In genomic region chr19:11383706-11384048, GRCh38 we compare ENCODE assay signal across 12 cellular contexts. TPM values are rescaled to one million over a fixed set of nuclear protein-coding genes. Genes with fewer than 3 reads are reported as not detected.
DNase-seq lines count a peak whose midpoint lies in the region; FAIRE-seq and TF ChIP-seq lines count a peak whose summit lies in the region.
"Had no signal": no experiment of that assay in that cellular context is flagged by ENCODE, and none has a peak within 500 bp of the region (broad histone marks: within the 10 kb centered on the region; RNA-seq: fewer than 3 reads in every experiment).

No MANE protein-coding gene starts in this region.

- peak; percentile 33 for FAIRE-seq in endothelial cell of umbilical vein (lab: Jason Lieb, UNC)
- FAIRE-seq: colon had no signal

- H3K4me3 ChIP-seq in AG04449 (ENCODE audit: low read depth, low read length) (peak overlapping the region; percentile 38), LNCaP clone FGC (ENCODE audit: low read depth, low read length) (peak overlapping the region; percentile 54), endothelial cell of umbilical vein (replicated peaks in 1 of 3; ENCODE audit: insufficient read depth in 1 of 3, low read depth in 1 of 3, low read length in 3 of 3) (peak overlapping the region; percentile 7 to 46 (median 35)), neuron (ENCODE audit: low read length) (peak overlapping the region; percentile 38)
- H3K4me3 ChIP-seq: ovary had no signal

- H3K4me1 ChIP-seq in endothelial cell of umbilical vein (ENCODE audit: control insufficient read depth, extremely low read depth, insufficient read depth, low read length): peaks cover 22% of the 10 kb centered on the region
- H3K4me1 ChIP-seq in neuron (ENCODE audit: insufficient read depth, low read length): peaks cover 10% of the 10 kb centered on the region

- no peak overlapping the region for H3K9ac ChIP-seq in endothelial cell of umbilical vein (replicated peaks; ENCODE audit: extremely low read depth, insufficient read depth, low read length)

- H2AFZ ChIP-seq in endothelial cell of umbilical vein (ENCODE audit: low read depth, low read length): peak overlapping the region; percentile 23
- H2AFZ ChIP-seq in neuron (ENCODE audit: low read depth, low read length): peak overlapping the region; percentile 70

- H3K27me3 ChIP-seq in endothelial cell of umbilical vein (ENCODE audit: control insufficient read depth in 2 of 2, insufficient read depth in 2 of 2, low read length in 2 of 2): no peaks in the 10 kb centered on the region
- peaks cover 13% of the 10 kb centered on the region for H3K27me3 ChIP-seq in neuron (ENCODE audit: insufficient read depth, low read length)
- H3K27me3 ChIP-seq: ovary had no signal

- H3K79me2 ChIP-seq in endothelial cell of umbilical vein (ENCODE audit: control insufficient read depth, insufficient read depth, low read length): peaks cover 4% of the 10 kb centered on the region

- no TSS peak for BruUV-seq in endothelial cell of umbilical vein (replicated peaks; lab: Mats Ljungman, UMichigan)

- TF ChIP-seq POLR2A in endothelial cell of umbilical vein (IDR thresholded peaks at IDR 0.05; ENCODE audit: low read depth, low read length): no peak

- H4K20me1 ChIP-seq in endothelial cell of umbilical vein (replicated peaks; ENCODE audit: control insufficient read depth, extremely low read depth, insufficient read depth, low read length): no peaks in the 10 kb centered on the region

- no peak overlapping the region for H3K27ac ChIP-seq in endothelial cell of umbilical vein (ENCODE audit: insufficient read depth, low read depth, low read length)
- H3K27ac ChIP-seq: ovary had no signal

- H3K9me1 ChIP-seq in endothelial cell of umbilical vein (replicated peaks; ENCODE audit: control insufficient read depth, extremely low read depth, insufficient read depth, low read length): no peaks in the 10 kb centered on the region

- no peak for DNase-seq in AG04449 (ENCODE audit: low read depth, low spot score)
- no peak for DNase-seq in LNCaP clone FGC (ENCODE audit: low read depth)
- peak; percentile 17 for DNase-seq in endothelial cell of umbilical vein (ENCODE audit: low read depth, low spot score)
- DNase-seq in HEK293T (ENCODE audit: extremely low spot score): no peak
- no peak for DNase-seq in activated naive CD4-positive, alpha-beta T cell (lab: John Stamatoyannopoulos, UW)
- DNase-seq in activated CD8-positive, alpha-beta memory T cell treated with anti-CD3 and anti-CD28 coated beads, Interleukin-2, amount 50 U/mL, for 48 hours: no peak
- no peak for DNase-seq in OCI-M2 (lab: John Stamatoyannopoulos, UW; ENCODE audit: unreplicated experiment)
- DNase-seq: activated CD4-positive, alpha-beta T cell treated with anti-CD3 and anti-CD28 coated beads for 1 hour; DMS 273 treated with DMSO at 0.1 percent for 48 hours had no signal

- POLR2A ChIA-PET in AG04449 (lab: Yijun Ruan, JAX) (no interaction called here), endothelial cell of umbilical vein (lab: Charles Lee) (interaction anchor here (0.8 to 1.2 kb wide), 2 partner anchors 9 to 68 kb away, joined by 4 to 6 read pairs; partner anchors contain the start of gene SWSAP1), HEK293T (lab: Yijun Ruan, JAX) (interaction anchor here (1.0 to 2.7 kb wide), 6 partner anchors 9 to 62 kb away, joined by 3 to 24 read pairs (median 5); partner anchors contain the start of genes CCDC159, SWSAP1 and TMEM205)

- intact Hi-C loops in endothelial cell of umbilical vein (cut with micrococcal nuclease): loop anchor here (2.0 to 5.0 kb wide), 2 partner anchors 23 to 39 kb away; no protein-coding TSS in a partner anchor

- TF ChIP-seq CTCF in AG04449 (IDR thresholded peaks at IDR 0.05; ENCODE audit: insufficient read depth, low read length, missing control alignments): no peak
- no peak for TF ChIP-seq CTCF in LNCaP clone FGC (IDR thresholded peaks at IDR 0.05; ENCODE audit: control insufficient read depth, extremely low read depth, insufficient read depth)
- no peak for TF ChIP-seq CTCF in endothelial cell of umbilical vein (IDR thresholded peaks at IDR 0.05; ENCODE audit: extremely low read depth in 1 of 2, insufficient read depth in 1 of 2, low read depth in 1 of 2, low read length in 2 of 2)

- CTCF ChIA-PET in AG04449 (lab: Yijun Ruan, JAX) (interaction anchor here (0.8 to 4.0 kb wide), 15 partner anchors 8 to 121 kb away, joined by 3 to 45 read pairs (median 4); partner anchors contain the start of genes ODAD3, PRKCSH and SWSAP1), endothelial cell of umbilical vein (lab: Charles Lee) (interaction anchor here (0.9 to 5.5 kb wide), 14 partner anchors 8 to 99 kb away, joined by 3 to 55 read pairs (median 6); partner anchors contain the start of genes CCDC159, ODAD3, PRKCSH and RAB3D), HEK293T (lab: Yijun Ruan, JAX) (interaction anchor here (0.6 to 1.8 kb wide), 11 partner anchors 9 to 99 kb away, joined by 3 to 8 read pairs (median 5); partner anchors contain the start of genes CCDC159, PRKCSH, SWSAP1 and TMEM205)

- H3K4me2 ChIP-seq in endothelial cell of umbilical vein (ENCODE audit: insufficient read depth, low read length): peak overlapping the region; percentile 67

- H3K9me3 ChIP-seq in endothelial cell of umbilical vein (replicated peaks; ENCODE audit: control insufficient read depth, insufficient read depth, low read length): no peaks in the 10 kb centered on the region
- no peaks in the 10 kb centered on the region for H3K9me3 ChIP-seq in neuron (ENCODE audit: low read length)
- H3K9me3 ChIP-seq: ovary had no signal

- dilution Hi-C loops in endothelial cell of umbilical vein (cut with MboI; ENCODE audit: extremely low pct_ligation_motif_present, low sequenced_read_pairs): no loop called here

- H3K36me3 ChIP-seq in endothelial cell of umbilical vein (ENCODE audit: control insufficient read depth in 2 of 2, extremely low read depth in 1 of 2, insufficient read depth in 2 of 2, low read length in 2 of 2): no peaks in the 10 kb centered on the region
- no peaks in the 10 kb centered on the region for H3K36me3 ChIP-seq in neuron (ENCODE audit: insufficient read depth, low read length)
- H3K36me3 ChIP-seq: ovary had no signal

TF ChIP-seq in endothelial cell of umbilical vein, 7 proteins besides CTCF, POLR2A, EP300 and RAD21 (continues in another document):
- TF ChIP-seq MYC (IDR thresholded peaks at IDR 0.05; ENCODE audit: low read depth, low read length) (no peak), JUN (IDR thresholded peaks at IDR 0.05; ENCODE audit: borderline replicate concordance, insufficient read depth, insufficient read length, low read depth) (no peak)

TF ChIP-seq in HEK293T, 16 proteins besides CTCF, POLR2A, EP300 and RAD21 (continues in another document):
- no peak for TF ChIP-seq HDGF (IDR thresholded peaks at IDR 0.05; ENCODE audit: borderline replicate concordance)
- no peak for TF ChIP-seq ZNF384 (IDR thresholded peaks at IDR 0.05)
- TF ChIP-seq FOXK2 (IDR thresholded peaks at IDR 0.05): no peak

RNA-seq across cellular contexts. Expression of gene EPOR, which starts 0.4 kb away (rescaled TPM):
- total RNA-seq in endothelial cell of umbilical vein: 11.4 and 12.6 TPM in 2 replicates
- 17.3 and 23.5 TPM in 2 replicates for polyA plus RNA-seq in endothelial cell of umbilical vein
- polyA plus RNA-seq in endothelial cell of umbilical vein (2011; cell fraction: cytosol; rRNA removed): 9.6 and 12.8 TPM in 2 replicates
- polyA plus RNA-seq in endothelial cell of umbilical vein (2011; cell fraction: nucleus; rRNA removed): 12.7 and 14.8 TPM in 2 replicates
- 7.1 and 7.4 TPM in 2 replicates for polyA plus RNA-seq in endothelial cell of umbilical vein (2012)
- 8.6 and 9.9 TPM in 2 replicates for polyA minus RNA-seq in endothelial cell of umbilical vein
- polyA minus RNA-seq in endothelial cell of umbilical vein (2011; cell fraction: cytosol; rRNA and poly(A)+ RNA removed): 10.3 TPM
- 2.7 and 4.0 TPM in 2 replicates for polyA minus RNA-seq in endothelial cell of umbilical vein (2011; cell fraction: nucleus; rRNA and poly(A)+ RNA removed)

RNA-seq across cellular contexts. Expression of gene SWSAP1, which starts 9.2 kb away (rescaled TPM):
- 2.7 and 3.7 TPM in 2 replicates for total RNA-seq in endothelial cell of umbilical vein
- polyA plus RNA-seq in endothelial cell of umbilical vein: 4.4 and 4.8 TPM in 2 replicates
- polyA plus RNA-seq in endothelial cell of umbilical vein (2011; cell fraction: cytosol; rRNA removed): 2.2 and 3.3 TPM in 2 replicates
- 1.5 and 1.7 TPM in 2 replicates for polyA plus RNA-seq in endothelial cell of umbilical vein (2011; cell fraction: nucleus; rRNA removed)
- polyA plus RNA-seq in endothelial cell of umbilical vein (2012): 2.3 and 2.8 TPM in 2 replicates
- 0.49 and 1.6 TPM in 2 replicates for polyA minus RNA-seq in endothelial cell of umbilical vein
- polyA minus RNA-seq in endothelial cell of umbilical vein (2011; cell fraction: cytosol; rRNA and poly(A)+ RNA removed): 0.92 TPM
- 0.72 and 1.5 TPM in 2 replicates for polyA minus RNA-seq in endothelial cell of umbilical vein (2011; cell fraction: nucleus; rRNA and poly(A)+ RNA removed)

RNA-seq across cellular contexts. Expression of gene PLPPR2, which starts 28.4 kb away (rescaled TPM):
- total RNA-seq in endothelial cell of umbilical vein: 22.8 and 23.7 TPM in 2 replicates
- 28.7 and 34.5 TPM in 2 replicates for polyA plus RNA-seq in endothelial cell of umbilical vein
- polyA plus RNA-seq in endothelial cell of umbilical vein (2011; cell fraction: cytosol; rRNA removed): 14.0 and 19.1 TPM in 2 replicates
- 36.5 and 47.7 TPM in 2 replicates for polyA plus RNA-seq in endothelial cell of umbilical vein (2011; cell fraction: nucleus; rRNA removed)
- 24.8 and 32.4 TPM in 2 replicates for polyA plus RNA-seq in endothelial cell of umbilical vein (2012)
- 10.7 and 14.5 TPM in 2 replicates for polyA minus RNA-seq in endothelial cell of umbilical vein
- polyA minus RNA-seq in endothelial cell of umbilical vein (2011; cell fraction: cytosol; rRNA and poly(A)+ RNA removed): 6.2 TPM
- 5.4 and 14.8 TPM in 2 replicates for polyA minus RNA-seq in endothelial cell of umbilical vein (2011; cell fraction: nucleus; rRNA and poly(A)+ RNA removed)

RNA-seq across cellular contexts. Expression of gene RGL3, which starts 35.4 kb away (rescaled TPM):
- total RNA-seq in endothelial cell of umbilical vein: 1.7 and 5.2 TPM in 2 replicates
- 0.23 and 0.56 TPM in 2 replicates for polyA plus RNA-seq in endothelial cell of umbilical vein
- polyA plus RNA-seq in endothelial cell of umbilical vein (2011; cell fraction: cytosol; rRNA removed): 0.10 and 0.36 TPM in 2 replicates
- polyA plus RNA-seq in endothelial cell of umbilical vein (2011; cell fraction: nucleus; rRNA removed): 2.1 and 3.6 TPM in 2 replicates
- polyA plus RNA-seq in endothelial cell of umbilical vein (2012): 0.21 and 0.40 TPM in 2 replicates
- 0.45 TPM in 1 of 2 replicates, not detected in the other for polyA minus RNA-seq in endothelial cell of umbilical vein
- 8.7 TPM for polyA minus RNA-seq in endothelial cell of umbilical vein (2011; cell fraction: cytosol; rRNA and poly(A)+ RNA removed)
- polyA minus RNA-seq in endothelial cell of umbilical vein (2011; cell fraction: nucleus; rRNA and poly(A)+ RNA removed): 0.87 and 0.96 TPM in 2 replicates

RNA-seq across cellular contexts. Expression of gene CCDC159, which starts 37.4 kb away (rescaled TPM):
- 30.3 and 31.6 TPM in 2 replicates for total RNA-seq in endothelial cell of umbilical vein
- polyA plus RNA-seq in endothelial cell of umbilical vein: 28.2 and 30.0 TPM in 2 replicates
- polyA plus RNA-seq in endothelial cell of umbilical vein (2011; cell fraction: cytosol; rRNA removed): 20.0 and 24.7 TPM in 2 replicates
- 181 and 184 TPM in 2 replicates for polyA plus RNA-seq in endothelial cell of umbilical vein (2011; cell fraction: nucleus; rRNA removed)
- polyA plus RNA-seq in endothelial cell of umbilical vein (2012): 24.1 and 35.7 TPM in 2 replicates
- polyA minus RNA-seq in endothelial cell of umbilical vein: 12.7 and 27.0 TPM in 2 replicates
- polyA minus RNA-seq in endothelial cell of umbilical vein (2011; cell fraction: cytosol; rRNA and poly(A)+ RNA removed): 2.5 TPM
- 21.9 and 31.9 TPM in 2 replicates for polyA minus RNA-seq in endothelial cell of umbilical vein (2011; cell fraction: nucleus; rRNA and poly(A)+ RNA removed)
